Comparison of ENCODE assay signal across 1 cellular context in the genomic region with DNA sequence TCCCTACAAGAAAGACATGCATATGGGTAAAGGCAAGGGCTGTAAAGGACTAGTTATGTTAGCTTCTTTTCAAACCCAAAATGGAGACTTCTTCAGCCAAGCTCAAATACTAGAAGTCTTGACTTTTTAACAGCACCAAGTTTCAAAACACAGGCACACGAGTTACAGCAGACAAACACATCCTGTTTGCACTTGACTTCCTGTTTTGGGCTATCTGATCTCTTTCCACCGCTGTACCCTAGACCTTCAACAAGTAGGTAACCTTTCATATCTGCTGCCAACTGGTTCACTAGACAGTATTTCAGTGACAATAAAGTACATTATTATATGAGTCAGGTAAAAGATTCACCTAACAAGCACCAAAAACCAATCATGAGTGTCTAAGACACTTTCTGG.
TF ChIP-seq lines count a peak whose summit lies in the region.

No MANE protein-coding gene starts in this region.

TF ChIP-seq in HepG2, 621 proteins besides CTCF, POLR2A, EP300 and RAD21 (continued from another document and continues in another):
- TF ChIP-seq, protein P1, sequence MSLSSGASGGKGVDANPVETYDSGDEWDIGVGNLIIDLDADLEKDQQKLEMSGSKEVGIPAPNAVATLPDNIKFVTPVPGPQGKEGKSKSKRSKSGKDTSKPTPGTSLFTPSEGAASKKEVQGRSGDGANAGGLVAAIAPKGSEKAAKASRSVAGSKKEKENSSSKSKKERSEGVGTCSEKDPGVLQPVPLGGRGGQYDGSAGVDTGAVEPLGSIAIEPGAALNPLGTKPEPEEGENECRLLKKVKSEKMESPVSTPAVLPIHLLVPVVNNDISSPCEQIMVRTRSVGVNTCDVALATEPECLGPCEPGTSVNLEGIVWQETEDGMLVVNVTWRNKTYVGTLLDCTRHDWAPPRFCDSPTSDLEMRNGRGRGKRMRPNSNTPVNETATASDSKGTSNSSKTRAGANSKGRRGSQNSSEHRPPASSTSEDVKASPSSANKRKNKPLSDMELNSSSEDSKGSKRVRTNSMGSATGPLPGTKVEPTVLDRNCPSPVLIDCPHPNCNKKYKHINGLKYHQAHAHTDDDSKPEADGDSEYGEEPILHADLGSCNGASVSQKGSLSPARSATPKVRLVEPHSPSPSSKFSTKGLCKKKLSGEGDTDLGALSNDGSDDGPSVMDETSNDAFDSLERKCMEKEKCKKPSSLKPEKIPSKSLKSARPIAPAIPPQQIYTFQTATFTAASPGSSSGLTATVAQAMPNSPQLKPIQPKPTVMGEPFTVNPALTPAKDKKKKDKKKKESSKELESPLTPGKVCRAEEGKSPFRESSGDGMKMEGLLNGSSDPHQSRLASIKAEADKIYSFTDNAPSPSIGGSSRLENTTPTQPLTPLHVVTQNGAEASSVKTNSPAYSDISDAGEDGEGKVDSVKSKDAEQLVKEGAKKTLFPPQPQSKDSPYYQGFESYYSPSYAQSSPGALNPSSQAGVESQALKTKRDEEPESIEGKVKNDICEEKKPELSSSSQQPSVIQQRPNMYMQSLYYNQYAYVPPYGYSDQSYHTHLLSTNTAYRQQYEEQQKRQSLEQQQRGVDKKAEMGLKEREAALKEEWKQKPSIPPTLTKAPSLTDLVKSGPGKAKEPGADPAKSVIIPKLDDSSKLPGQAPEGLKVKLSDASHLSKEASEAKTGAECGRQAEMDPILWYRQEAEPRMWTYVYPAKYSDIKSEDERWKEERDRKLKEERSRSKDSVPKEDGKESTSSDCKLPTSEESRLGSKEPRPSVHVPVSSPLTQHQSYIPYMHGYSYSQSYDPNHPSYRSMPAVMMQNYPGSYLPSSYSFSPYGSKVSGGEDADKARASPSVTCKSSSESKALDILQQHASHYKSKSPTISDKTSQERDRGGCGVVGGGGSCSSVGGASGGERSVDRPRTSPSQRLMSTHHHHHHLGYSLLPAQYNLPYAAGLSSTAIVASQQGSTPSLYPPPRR (CRISPR knock-in tag; IDR thresholded peaks at IDR 0.05; ENCODE audit: borderline replicate concordance): peak; percentile 49; the same call in 1 of the 2 replicates
- TF ChIP-seq RBFOX2 (IDR thresholded peaks at IDR 0.05; ENCODE audit: low read depth, low read length) (0 out of 2 replicates have a peak, but pooled peaks have one; percentile 28), ERF (CRISPR knock-in tag; IDR thresholded peaks at IDR 0.05) (peak; percentile 36; the same call in 1 of the 2 replicates), REXO4 (CRISPR knock-in tag; IDR thresholded peaks at IDR 0.05; ENCODE audit: borderline replicate concordance) (no peak), SIN3B (IDR thresholded peaks at IDR 0.05; ENCODE audit: low read length) (0 out of 2 replicates have a peak, but pooled peaks have one; percentile 22), SNAPC2 (CRISPR knock-in tag; IDR thresholded peaks at IDR 0.05) (0 out of 2 replicates have a peak, but pooled peaks have one; percentile 24), ZFP36 (IDR thresholded peaks at IDR 0.05; ENCODE audit: borderline replicate concordance, low read depth, low read length, partially characterized antibody) (no peak), IKZF4 (CRISPR knock-in tag; IDR thresholded peaks at IDR 0.05; ENCODE audit: borderline replicate concordance, low read depth, not compliant biosample characterization) (no peak), ZNF30 (CRISPR knock-in tag; IDR thresholded peaks at IDR 0.05) (no peak), CEBPG (CRISPR knock-in tag; IDR thresholded peaks at IDR 0.05) (peak; percentile 66), SOX13 (IDR thresholded peaks at IDR 0.05) (no peak), SOX13 (CRISPR knock-in tag; conservative IDR thresholded peaks at IDR 0.05 in 1 of 2, IDR thresholded peaks at IDR 0.05 in 1 of 2) (peak in 1 of 2 experiments; percentile 70; a peak in 2 of 4 replicates), MEF2D (CRISPR knock-in tag; IDR thresholded peaks at IDR 0.05) (peak; percentile 62; the same call in 1 of the 2 replicates), MTA3 (CRISPR knock-in tag; IDR thresholded peaks at IDR 0.05) (no peak), POLR2G (IDR thresholded peaks at IDR 0.05; ENCODE audit: low read depth, low read length) (no peak), KAT7 (CRISPR knock-in tag; IDR thresholded peaks at IDR 0.05; ENCODE audit: borderline replicate concordance) (no peak), KDM6A (CRISPR knock-in tag; IDR thresholded peaks at IDR 0.05; ENCODE audit: low read depth) (peak; percentile 51), NR2F6 (IDR thresholded peaks at IDR 0.05) (peak; percentile 40; the same call in 1 of the 2 replicates), NR2F6 (CRISPR knock-in tag; IDR thresholded peaks at IDR 0.05) (peak; percentile 66), SOX6 (IDR thresholded peaks at IDR 0.05) (no peak), SOX6 (CRISPR knock-in tag; IDR thresholded peaks at IDR 0.05) (peak; percentile 32; the same call in 1 of the 2 replicates), GFI1 (CRISPR knock-in tag; IDR thresholded peaks at IDR 0.05; ENCODE audit: borderline replicate concordance) (peak; percentile 27; the same call in 1 of the 2 replicates), SMAD3 (CRISPR knock-in tag; IDR thresholded peaks at IDR 0.05) (0 out of 2 replicates have a peak, but pooled peaks have one; percentile 34), GTF3A (CRISPR knock-in tag; conservative IDR thresholded peaks at IDR 0.05) (no peak)
- TF ChIP-seq, protein P2, sequence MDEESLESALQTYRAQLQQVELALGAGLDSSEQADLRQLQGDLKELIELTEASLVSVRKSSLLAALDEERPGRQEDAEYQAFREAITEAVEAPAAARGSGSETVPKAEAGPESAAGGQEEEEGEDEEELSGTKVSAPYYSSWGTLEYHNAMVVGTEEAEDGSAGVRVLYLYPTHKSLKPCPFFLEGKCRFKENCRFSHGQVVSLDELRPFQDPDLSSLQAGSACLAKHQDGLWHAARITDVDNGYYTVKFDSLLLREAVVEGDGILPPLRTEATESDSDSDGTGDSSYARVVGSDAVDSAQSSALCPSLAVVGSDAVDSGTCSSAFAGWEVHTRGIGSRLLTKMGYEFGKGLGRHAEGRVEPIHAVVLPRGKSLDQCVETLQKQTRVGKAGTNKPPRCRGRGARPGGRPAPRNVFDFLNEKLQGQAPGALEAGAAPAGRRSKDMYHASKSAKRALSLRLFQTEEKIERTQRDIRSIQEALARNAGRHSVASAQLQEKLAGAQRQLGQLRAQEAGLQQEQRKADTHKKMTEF (CRISPR knock-in tag; IDR thresholded peaks at IDR 0.05): no peak
- TF ChIP-seq, protein P3, sequence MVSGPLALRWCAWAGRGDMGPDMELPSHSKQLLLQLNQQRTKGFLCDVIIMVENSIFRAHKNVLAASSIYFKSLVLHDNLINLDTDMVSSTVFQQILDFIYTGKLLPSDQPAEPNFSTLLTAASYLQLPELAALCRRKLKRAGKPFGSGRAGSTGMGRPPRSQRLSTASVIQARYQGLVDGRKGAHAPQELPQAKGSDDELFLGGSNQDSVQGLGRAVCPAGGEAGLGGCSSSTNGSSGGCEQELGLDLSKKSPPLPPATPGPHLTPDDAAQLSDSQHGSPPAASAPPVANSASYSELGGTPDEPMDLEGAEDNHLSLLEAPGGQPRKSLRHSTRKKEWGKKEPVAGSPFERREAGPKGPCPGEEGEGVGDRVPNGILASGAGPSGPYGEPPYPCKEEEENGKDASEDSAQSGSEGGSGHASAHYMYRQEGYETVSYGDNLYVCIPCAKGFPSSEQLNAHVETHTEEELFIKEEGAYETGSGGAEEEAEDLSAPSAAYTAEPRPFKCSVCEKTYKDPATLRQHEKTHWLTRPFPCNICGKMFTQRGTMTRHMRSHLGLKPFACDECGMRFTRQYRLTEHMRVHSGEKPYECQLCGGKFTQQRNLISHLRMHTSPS (CRISPR knock-in tag; IDR thresholded peaks at IDR 0.05; ENCODE audit: low read depth): no peak
- TF ChIP-seq, protein P4, sequence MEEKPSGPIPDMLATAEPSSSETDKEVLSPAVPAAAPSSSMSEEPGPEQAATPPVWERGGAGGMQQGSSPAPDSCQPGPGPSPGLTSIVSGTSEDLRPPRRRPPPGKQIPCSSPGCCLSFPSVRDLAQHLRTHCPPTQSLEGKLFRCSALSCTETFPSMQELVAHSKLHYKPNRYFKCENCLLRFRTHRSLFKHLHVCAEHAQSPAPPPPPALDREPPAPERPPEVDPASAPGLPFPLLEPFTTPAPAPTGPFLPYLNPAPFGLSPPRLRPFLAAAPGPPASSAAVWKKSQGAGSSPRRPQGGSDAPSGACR (CRISPR knock-in tag; IDR thresholded peaks at IDR 0.05): no peak
- TF ChIP-seq, protein P5, sequence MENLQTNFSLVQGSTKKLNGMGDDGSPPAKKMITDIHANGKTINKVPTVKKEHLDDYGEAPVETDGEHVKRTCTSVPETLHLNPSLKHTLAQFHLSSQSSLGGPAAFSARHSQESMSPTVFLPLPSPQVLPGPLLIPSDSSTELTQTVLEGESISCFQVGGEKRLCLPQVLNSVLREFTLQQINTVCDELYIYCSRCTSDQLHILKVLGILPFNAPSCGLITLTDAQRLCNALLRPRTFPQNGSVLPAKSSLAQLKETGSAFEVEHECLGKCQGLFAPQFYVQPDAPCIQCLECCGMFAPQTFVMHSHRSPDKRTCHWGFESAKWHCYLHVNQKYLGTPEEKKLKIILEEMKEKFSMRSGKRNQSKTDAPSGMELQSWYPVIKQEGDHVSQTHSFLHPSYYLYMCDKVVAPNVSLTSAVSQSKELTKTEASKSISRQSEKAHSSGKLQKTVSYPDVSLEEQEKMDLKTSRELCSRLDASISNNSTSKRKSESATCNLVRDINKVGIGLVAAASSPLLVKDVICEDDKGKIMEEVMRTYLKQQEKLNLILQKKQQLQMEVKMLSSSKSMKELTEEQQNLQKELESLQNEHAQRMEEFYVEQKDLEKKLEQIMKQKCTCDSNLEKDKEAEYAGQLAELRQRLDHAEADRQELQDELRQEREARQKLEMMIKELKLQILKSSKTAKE (CRISPR knock-in tag; IDR thresholded peaks at IDR 0.05; ENCODE audit: borderline replicate concordance): peak; percentile 15; the same call in 1 of the 2 replicates
- TF ChIP-seq, protein P6, sequence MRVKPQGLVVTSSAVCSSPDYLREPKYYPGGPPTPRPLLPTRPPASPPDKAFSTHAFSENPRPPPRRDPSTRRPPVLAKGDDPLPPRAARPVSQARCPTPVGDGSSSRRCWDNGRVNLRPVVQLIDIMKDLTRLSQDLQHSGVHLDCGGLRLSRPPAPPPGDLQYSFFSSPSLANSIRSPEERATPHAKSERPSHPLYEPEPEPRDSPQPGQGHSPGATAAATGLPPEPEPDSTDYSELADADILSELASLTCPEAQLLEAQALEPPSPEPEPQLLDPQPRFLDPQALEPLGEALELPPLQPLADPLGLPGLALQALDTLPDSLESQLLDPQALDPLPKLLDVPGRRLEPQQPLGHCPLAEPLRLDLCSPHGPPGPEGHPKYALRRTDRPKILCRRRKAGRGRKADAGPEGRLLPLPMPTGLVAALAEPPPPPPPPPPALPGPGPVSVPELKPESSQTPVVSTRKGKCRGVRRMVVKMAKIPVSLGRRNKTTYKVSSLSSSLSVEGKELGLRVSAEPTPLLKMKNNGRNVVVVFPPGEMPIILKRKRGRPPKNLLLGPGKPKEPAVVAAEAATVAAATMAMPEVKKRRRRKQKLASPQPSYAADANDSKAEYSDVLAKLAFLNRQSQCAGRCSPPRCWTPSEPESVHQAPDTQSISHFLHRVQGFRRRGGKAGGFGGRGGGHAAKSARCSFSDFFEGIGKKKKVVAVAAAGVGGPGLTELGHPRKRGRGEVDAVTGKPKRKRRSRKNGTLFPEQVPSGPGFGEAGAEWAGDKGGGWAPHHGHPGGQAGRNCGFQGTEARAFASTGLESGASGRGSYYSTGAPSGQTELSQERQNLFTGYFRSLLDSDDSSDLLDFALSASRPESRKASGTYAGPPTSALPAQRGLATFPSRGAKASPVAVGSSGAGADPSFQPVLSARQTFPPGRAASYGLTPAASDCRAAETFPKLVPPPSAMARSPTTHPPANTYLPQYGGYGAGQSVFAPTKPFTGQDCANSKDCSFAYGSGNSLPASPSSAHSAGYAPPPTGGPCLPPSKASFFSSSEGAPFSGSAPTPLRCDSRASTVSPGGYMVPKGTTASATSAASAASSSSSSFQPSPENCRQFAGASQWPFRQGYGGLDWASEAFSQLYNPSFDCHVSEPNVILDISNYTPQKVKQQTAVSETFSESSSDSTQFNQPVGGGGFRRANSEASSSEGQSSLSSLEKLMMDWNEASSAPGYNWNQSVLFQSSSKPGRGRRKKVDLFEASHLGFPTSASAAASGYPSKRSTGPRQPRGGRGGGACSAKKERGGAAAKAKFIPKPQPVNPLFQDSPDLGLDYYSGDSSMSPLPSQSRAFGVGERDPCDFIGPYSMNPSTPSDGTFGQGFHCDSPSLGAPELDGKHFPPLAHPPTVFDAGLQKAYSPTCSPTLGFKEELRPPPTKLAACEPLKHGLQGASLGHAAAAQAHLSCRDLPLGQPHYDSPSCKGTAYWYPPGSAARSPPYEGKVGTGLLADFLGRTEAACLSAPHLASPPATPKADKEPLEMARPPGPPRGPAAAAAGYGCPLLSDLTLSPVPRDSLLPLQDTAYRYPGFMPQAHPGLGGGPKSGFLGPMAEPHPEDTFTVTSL (CRISPR knock-in tag; IDR thresholded peaks at IDR 0.05; ENCODE audit: borderline replicate concordance): peak; percentile 13; the same call in 1 of the 2 replicates
- TF ChIP-seq, protein P7, sequence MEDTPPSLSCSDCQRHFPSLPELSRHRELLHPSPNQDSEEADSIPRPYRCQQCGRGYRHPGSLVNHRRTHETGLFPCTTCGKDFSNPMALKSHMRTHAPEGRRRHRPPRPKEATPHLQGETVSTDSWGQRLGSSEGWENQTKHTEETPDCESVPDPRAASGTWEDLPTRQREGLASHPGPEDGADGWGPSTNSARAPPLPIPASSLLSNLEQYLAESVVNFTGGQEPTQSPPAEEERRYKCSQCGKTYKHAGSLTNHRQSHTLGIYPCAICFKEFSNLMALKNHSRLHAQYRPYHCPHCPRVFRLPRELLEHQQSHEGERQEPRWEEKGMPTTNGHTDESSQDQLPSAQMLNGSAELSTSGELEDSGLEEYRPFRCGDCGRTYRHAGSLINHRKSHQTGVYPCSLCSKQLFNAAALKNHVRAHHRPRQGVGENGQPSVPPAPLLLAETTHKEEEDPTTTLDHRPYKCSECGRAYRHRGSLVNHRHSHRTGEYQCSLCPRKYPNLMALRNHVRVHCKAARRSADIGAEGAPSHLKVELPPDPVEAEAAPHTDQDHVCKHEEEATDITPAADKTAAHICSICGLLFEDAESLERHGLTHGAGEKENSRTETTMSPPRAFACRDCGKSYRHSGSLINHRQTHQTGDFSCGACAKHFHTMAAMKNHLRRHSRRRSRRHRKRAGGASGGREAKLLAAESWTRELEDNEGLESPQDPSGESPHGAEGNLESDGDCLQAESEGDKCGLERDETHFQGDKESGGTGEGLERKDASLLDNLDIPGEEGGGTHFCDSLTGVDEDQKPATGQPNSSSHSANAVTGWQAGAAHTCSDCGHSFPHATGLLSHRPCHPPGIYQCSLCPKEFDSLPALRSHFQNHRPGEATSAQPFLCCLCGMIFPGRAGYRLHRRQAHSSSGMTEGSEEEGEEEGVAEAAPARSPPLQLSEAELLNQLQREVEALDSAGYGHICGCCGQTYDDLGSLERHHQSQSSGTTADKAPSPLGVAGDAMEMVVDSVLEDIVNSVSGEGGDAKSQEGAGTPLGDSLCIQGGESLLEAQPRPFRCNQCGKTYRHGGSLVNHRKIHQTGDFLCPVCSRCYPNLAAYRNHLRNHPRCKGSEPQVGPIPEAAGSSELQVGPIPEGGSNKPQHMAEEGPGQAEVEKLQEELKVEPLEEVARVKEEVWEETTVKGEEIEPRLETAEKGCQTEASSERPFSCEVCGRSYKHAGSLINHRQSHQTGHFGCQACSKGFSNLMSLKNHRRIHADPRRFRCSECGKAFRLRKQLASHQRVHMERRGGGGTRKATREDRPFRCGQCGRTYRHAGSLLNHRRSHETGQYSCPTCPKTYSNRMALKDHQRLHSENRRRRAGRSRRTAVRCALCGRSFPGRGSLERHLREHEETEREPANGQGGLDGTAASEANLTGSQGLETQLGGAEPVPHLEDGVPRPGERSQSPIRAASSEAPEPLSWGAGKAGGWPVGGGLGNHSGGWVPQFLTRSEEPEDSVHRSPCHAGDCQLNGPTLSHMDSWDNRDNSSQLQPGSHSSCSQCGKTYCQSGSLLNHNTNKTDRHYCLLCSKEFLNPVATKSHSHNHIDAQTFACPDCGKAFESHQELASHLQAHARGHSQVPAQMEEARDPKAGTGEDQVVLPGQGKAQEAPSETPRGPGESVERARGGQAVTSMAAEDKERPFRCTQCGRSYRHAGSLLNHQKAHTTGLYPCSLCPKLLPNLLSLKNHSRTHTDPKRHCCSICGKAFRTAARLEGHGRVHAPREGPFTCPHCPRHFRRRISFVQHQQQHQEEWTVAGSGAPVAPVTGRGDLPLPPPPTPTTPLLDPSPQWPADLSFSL (CRISPR knock-in tag; IDR thresholded peaks at IDR 0.05): 0 out of 2 replicates have a peak, but pooled peaks have one; percentile 20
